15 cellular contexts compared by ENCODE assay signal in genomic region chr1:193310569-193310968, GRCh38.
A peak's percentile ranks its signal among the peaks of the same experiment; 100 is the strongest.
DNase-seq lines count a peak whose midpoint lies in the region; ATAC-seq and TF ChIP-seq lines count a peak whose summit lies in the region.
"Had no signal": no experiment of that assay in that cellular context is flagged by ENCODE, and none has a peak within 500 bp of the region (broad histone marks: within the 10 kb centered on the region; RNA-seq: fewer than 3 reads in every experiment).

No MANE protein-coding gene starts in this region.

- no peaks in the 10 kb centered on the region for H4K20me1 ChIP-seq in hepatocyte (ENCODE audit: insufficient read depth, poor library complexity, severe bottlenecking)

- DNase-seq in COR-L47 (lab: John Stamatoyannopoulos, UW), result peak; percentile 72
- DNase-seq in NCI-H1417 (lab: John Stamatoyannopoulos, UW), result peak in 2 of 3 experiments; percentile 80 to 97
- DNase-seq in NCI-H510A (lab: John Stamatoyannopoulos, UW), result peak; percentile 79
- DNase-seq in hepatocyte (ENCODE audit: low spot score), result peak; percentile 21
- DNase-seq in DMS79 (lab: John Stamatoyannopoulos, UW), result no peak
- no peak for DNase-seq in right cardiac atrium
- DNase-seq in activated CD8-positive, alpha-beta T cell treated with anti-CD3 and anti-CD28 coated beads, Interleukin-2, amount 10 ng/mL, durations not matched to agents 7 days and 5 days, result no peak
- no peak for DNase-seq in thyroid gland
- DNase-seq: activated CD4-positive, alpha-beta memory T cell treated with anti-CD3 and anti-CD28 coated beads, Interleukin-2, amount 10 ng/mL, durations not matched to agents 7 days and 5 days; stimulated activated CD4-positive, alpha-beta T cell treated with anti-CD3 and anti-CD28 coated beads, Interleukin-12 subunit alpha, Interleukin-12 subunit beta, amount 100 ng/mL, for 4 hours; stimulated activated naive CD8-positive, alpha-beta T cell treated with anti-CD3 and anti-CD28 coated beads, Interleukin-15, amount 100 ng/mL, for 72 hours had no signal

- H3K4me3 Mint-ChIP-seq in activated CD8-positive, alpha-beta T cell treated with anti-CD3 and anti-CD28 coated beads, Interleukin-2, amount 10 ng/mL, durations not matched to agents 7 days and 5 days, result no peak overlapping the region
- H3K4me3 Mint-ChIP-seq: activated CD4-positive, alpha-beta memory T cell treated with anti-CD3 and anti-CD28 coated beads, Interleukin-2, amount 10 ng/mL, durations not matched to agents 7 days and 5 days; stimulated activated naive CD8-positive, alpha-beta T cell treated with anti-CD3 and anti-CD28 coated beads, Interleukin-15, amount 100 ng/mL, for 72 hours had no signal

- H3K27ac Mint-ChIP-seq in activated CD8-positive, alpha-beta T cell treated with anti-CD3 and anti-CD28 coated beads, Interleukin-2, amount 10 ng/mL, durations not matched to agents 7 days and 5 days, result no peak overlapping the region
- H3K27ac Mint-ChIP-seq: activated CD4-positive, alpha-beta memory T cell treated with anti-CD3 and anti-CD28 coated beads, Interleukin-2, amount 10 ng/mL, durations not matched to agents 7 days and 5 days; stimulated activated naive CD8-positive, alpha-beta T cell treated with anti-CD3 and anti-CD28 coated beads, Interleukin-15, amount 100 ng/mL, for 72 hours had no signal

- H3K27me3 ChIP-seq in hepatocyte, result no peaks in the 10 kb centered on the region
- no peaks in the 10 kb centered on the region for H3K27me3 ChIP-seq in right cardiac atrium (ENCODE audit: control insufficient read depth, insufficient read depth)
- H3K27me3 ChIP-seq in thyroid gland, result no peaks in the 10 kb centered on the region
- H3K27me3 ChIP-seq: cardiac muscle cell, vagina had no signal

- whole genome bisulfite sequencing in hepatocyte (ENCODE audit: low lambda C conversion rate, missing lambda C conversion rate), result 53% methylated on average over 3 of the region's 3 CpGs
- WGBS in right cardiac atrium, result 65% methylated on average over 3 of the region's 3 CpGs
- WGBS in thyroid gland, 2 donors, result 49 to 52% methylated on average over 3 of the region's 3 CpGs

- H3K4me3 ChIP-seq in hepatocyte (no peak overlapping the region), right cardiac atrium (ENCODE audit: low read length) (no peak overlapping the region), thyroid gland (replicated peaks in 1 of 3) (no peak overlapping the region)
- H3K4me3 ChIP-seq: cardiac muscle cell, vagina had no signal

- intact Hi-C loops in right cardiac atrium (cut with DNase I), result no loop called here
- intact Hi-C loops in thyroid gland (cut with DNase I), result no loop called here

- peaks cover 15% of the 10 kb centered on the region for H3K4me1 Mint-ChIP-seq in activated CD8-positive, alpha-beta T cell treated with anti-CD3 and anti-CD28 coated beads, Interleukin-2, amount 10 ng/mL, durations not matched to agents 7 days and 5 days (ENCODE audit: low read depth)

- H3K27ac ChIP-seq in hepatocyte, result peak overlapping the region; percentile 68
- no peak overlapping the region for H3K27ac ChIP-seq in right cardiac atrium (ENCODE audit: low read length)
- H3K27ac ChIP-seq in thyroid gland, result no peak overlapping the region
- H3K27ac ChIP-seq: cardiac muscle cell, parathyroid adenoma, vagina had no signal

- ATAC-seq in right cardiac atrium, result no peak
- no peak for ATAC-seq in activated CD8-positive, alpha-beta T cell treated with anti-CD3 and anti-CD28 coated beads, Interleukin-2, amount 10 ng/mL, durations not matched to agents 7 days and 5 days
- ATAC-seq: left lobe of liver; stimulated activated naive CD8-positive, alpha-beta T cell treated with anti-CD3 and anti-CD28 coated beads, Interleukin-15, amount 100 ng/mL, for 72 hours had no signal

- POLR2A ChIA-PET in activated CD8-positive, alpha-beta T cell treated with anti-CD3 and anti-CD28 coated beads, Interleukin-2, amount 10 ng/mL, durations not matched to agents 7 days and 5 days (lab: Charles Lee), result no interaction called here

- peak overlapping the region; percentile 21 for H3K4me2 ChIP-seq in hepatocyte

- no peaks in the 10 kb centered on the region for H3K9me2 ChIP-seq in hepatocyte (replicated peaks; ENCODE audit: insufficient read depth)

- H3K79me2 ChIP-seq in hepatocyte, result no peaks in the 10 kb centered on the region
- H3K79me2 ChIP-seq: parathyroid adenoma had no signal

- no peak for TF ChIP-seq CTCF in hepatocyte (IDR thresholded peaks at IDR 0.05; ENCODE audit: poor library complexity)
- no peak for TF ChIP-seq CTCF in thyroid gland (IDR thresholded peaks at IDR 0.05)

- H3K27me3 Mint-ChIP-seq in activated CD8-positive, alpha-beta T cell treated with anti-CD3 and anti-CD28 coated beads, Interleukin-2, amount 10 ng/mL, durations not matched to agents 7 days and 5 days (ENCODE audit: low read depth), result peaks cover 2% of the 10 kb centered on the region
- H3K27me3 Mint-ChIP-seq: activated CD4-positive, alpha-beta memory T cell treated with anti-CD3 and anti-CD28 coated beads, Interleukin-2, amount 10 ng/mL, durations not matched to agents 7 days and 5 days; stimulated activated naive CD8-positive, alpha-beta T cell treated with anti-CD3 and anti-CD28 coated beads, Interleukin-15, amount 100 ng/mL, for 72 hours had no signal

- H3K36me3 ChIP-seq in hepatocyte (replicated peaks; ENCODE audit: insufficient read depth, low read depth) (no peaks in the 10 kb centered on the region), thyroid gland (no peaks in the 10 kb centered on the region)
- H3K36me3 ChIP-seq: cardiac muscle cell, vagina had no signal

- H3K4me1 ChIP-seq in hepatocyte (ENCODE audit: insufficient read depth), result peaks cover 14% of the 10 kb centered on the region
- H3K4me1 ChIP-seq in right cardiac atrium (ENCODE audit: control insufficient read depth, insufficient read depth, low read length), result no peaks in the 10 kb centered on the region
- H3K4me1 ChIP-seq in thyroid gland, result no peaks in the 10 kb centered on the region
- H3K4me1 ChIP-seq: parathyroid adenoma, vagina had no signal

- H3K36me3 Mint-ChIP-seq in activated CD8-positive, alpha-beta T cell treated with anti-CD3 and anti-CD28 coated beads, Interleukin-2, amount 10 ng/mL, durations not matched to agents 7 days and 5 days (ENCODE audit: low read depth), result no peaks in the 10 kb centered on the region

- no peaks in the 10 kb centered on the region for H3K9me3 Mint-ChIP-seq in activated CD8-positive, alpha-beta T cell treated with anti-CD3 and anti-CD28 coated beads, Interleukin-2, amount 10 ng/mL, durations not matched to agents 7 days and 5 days (ENCODE audit: insufficient read depth)
- H3K9me3 Mint-ChIP-seq: stimulated activated naive CD8-positive, alpha-beta T cell treated with anti-CD3 and anti-CD28 coated beads, Interleukin-15, amount 100 ng/mL, for 72 hours had no signal

- no peak for TF ChIP-seq POLR2A in thyroid gland (IDR thresholded peaks at IDR 0.05)

- CTCF ChIA-PET in activated CD8-positive, alpha-beta T cell treated with anti-CD3 and anti-CD28 coated beads, Interleukin-2, amount 10 ng/mL, durations not matched to agents 7 days and 5 days (lab: Charles Lee), result interaction anchor here (0.6 to 1.0 kb wide), 2 partner anchors 10 to 348 kb away, joined by 3 to 5 read pairs; no protein-coding TSS in a partner anchor

- no peak overlapping the region for H2AFZ ChIP-seq in hepatocyte
- H2AFZ ChIP-seq: parathyroid adenoma had no signal

- H3K9me3 ChIP-seq in hepatocyte (ENCODE audit: low read depth) (no peaks in the 10 kb centered on the region), right cardiac atrium (ENCODE audit: control insufficient read depth, low read length) (no peaks in the 10 kb centered on the region), thyroid gland (no peaks in the 10 kb centered on the region)
- H3K9me3 ChIP-seq: vagina had no signal

Comparison
In these comparisons a context has a peak if more than half of its experiments do, and no peak if none do; other contexts are left out.
1. DNase-seq: peak in COR-L47 (single experiment), NCI-H1417 (2 of 3), NCI-H510A (single experiment) and hepatocyte (single experiment); none in DMS79 (single experiment), right cardiac atrium (0 of 3), activated CD8-positive, alpha-beta T cell treated with anti-CD3 and anti-CD28 coated beads, Interleukin-2, amount 10 ng/mL, durations not matched to agents 7 days and 5 days (single experiment) and thyroid gland (0 of 2).